In the genomic region with DNA sequence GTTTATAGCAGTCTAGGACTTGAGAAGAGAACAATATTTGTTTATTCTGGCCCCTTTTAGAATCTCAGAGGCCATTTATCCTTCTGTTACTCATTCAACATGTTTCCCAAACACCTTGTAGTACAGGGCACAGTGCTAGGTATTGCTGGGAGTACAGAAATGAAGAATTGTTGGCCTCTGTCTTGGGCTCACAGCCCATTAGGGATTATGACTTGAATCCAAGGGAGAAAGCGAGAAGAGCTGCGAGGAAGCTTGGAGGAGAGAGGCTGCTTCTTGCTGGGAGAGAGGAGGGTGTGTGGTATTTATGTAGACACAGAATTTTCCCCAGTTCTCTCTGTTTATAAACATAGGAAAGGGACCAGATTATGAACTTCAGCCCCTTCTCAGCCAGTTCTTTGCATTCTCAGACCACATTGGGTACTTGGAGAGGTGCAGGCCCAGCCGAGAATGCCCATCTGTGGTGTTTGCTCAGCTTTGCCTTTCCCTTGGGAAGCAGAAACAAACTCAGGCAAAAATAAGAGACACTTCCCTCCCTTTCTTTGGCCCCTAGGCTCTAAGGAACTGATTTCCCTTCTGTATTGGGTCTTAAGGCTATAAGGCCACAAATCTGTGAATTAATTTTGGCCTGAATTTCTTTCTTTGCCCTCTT, we compare ENCODE assay signal across 13 cellular contexts. TPM values are rescaled to one million over a fixed set of nuclear protein-coding genes. Genes with fewer than 3 reads are reported as not detected.
DNase-seq lines count a peak whose midpoint lies in the region; ATAC-seq and TF ChIP-seq lines count a peak whose summit lies in the region.
"Had no signal": no experiment of that assay in that cellular context is flagged by ENCODE, and none has a peak within 500 bp of the region (broad histone marks: within the 10 kb centered on the region; RNA-seq: fewer than 3 reads in every experiment).

No MANE protein-coding gene starts in this region.

- no peaks in the 10 kb centered on the region for H3K27me3 Mint-ChIP-seq in activated T-cell treated with anti-CD3 and anti-CD28 coated beads, Interleukin-2, amount 50 U/mL, for 24 hours
- H3K27me3 Mint-ChIP-seq in nephron progenitor cell (ENCODE audit: low read depth, poor library complexity), result no peaks in the 10 kb centered on the region

- H3K27ac Mint-ChIP-seq in activated T-cell treated with anti-CD3 and anti-CD28 coated beads, Interleukin-2, amount 50 U/mL, for 24 hours, result peak overlapping the region; percentile 16
- peak overlapping the region; percentile 79 for H3K27ac Mint-ChIP-seq in nephron progenitor cell
- H3K27ac Mint-ChIP-seq: T-helper 1 cell treated with Interleukin-12 subunit alpha and Interleukin-12 subunit beta and Interleukin-4 antibody, amounts not matched to agents 30 μg/mL and 1 μg/mL, for 36 hours had no signal

- H3K9me3 ChIP-seq in upper lobe of left lung, result no peaks in the 10 kb centered on the region
- H3K9me3 ChIP-seq in effector memory CD4-positive, alpha-beta T cell (ENCODE audit: control insufficient read depth, low read length), result no peaks in the 10 kb centered on the region

- WGBS in upper lobe of left lung, 2 donors, result 63 to 83% methylated on average over 3 of the region's 3 CpGs

- peaks cover 78 to 91% (median 84%) of the 10 kb centered on the region in 4 donors for H3K4me1 ChIP-seq in upper lobe of left lung
- H3K4me1 ChIP-seq in effector memory CD4-positive, alpha-beta T cell (ENCODE audit: control insufficient read depth, insufficient read depth, low read length, poor library complexity, severe bottlenecking), result peaks cover 5% of the 10 kb centered on the region

- H3K36me3 Mint-ChIP-seq in activated T-cell treated with anti-CD3 and anti-CD28 coated beads, Interleukin-2, amount 50 U/mL, for 24 hours (ENCODE audit: low read depth), result peaks cover 39% of the 10 kb centered on the region
- H3K36me3 Mint-ChIP-seq in nephron progenitor cell (ENCODE audit: low read depth), result peaks cover 22% of the 10 kb centered on the region

- no peaks in the 10 kb centered on the region for H3K9me3 Mint-ChIP-seq in activated T-cell treated with anti-CD3 and anti-CD28 coated beads, Interleukin-2, amount 50 U/mL, for 24 hours
- H3K9me3 Mint-ChIP-seq in nephron progenitor cell, result no peaks in the 10 kb centered on the region
- H3K9me3 Mint-ChIP-seq: T-helper 1 cell treated with Interleukin-12 subunit alpha and Interleukin-12 subunit beta and Interleukin-4 antibody, amounts not matched to agents 30 μg/mL and 1 μg/mL, for 36 hours had no signal

- no peaks in the 10 kb centered on the region for H3K36me3 ChIP-seq in upper lobe of left lung
- H3K36me3 ChIP-seq in effector memory CD4-positive, alpha-beta T cell (ENCODE audit: control insufficient read depth, insufficient read depth, low read length), result peaks cover 3% of the 10 kb centered on the region

- H3K27ac ChIP-seq in cingulate gyrus (ENCODE audit: low read depth, low read length), result peak overlapping the region; percentile 47
- H3K27ac ChIP-seq in upper lobe of left lung, result peak overlapping the region in 3 of 4 donors; percentile 14 to 66 (median 58)
- H3K27ac ChIP-seq in effector memory CD4-positive, alpha-beta T cell (ENCODE audit: insufficient read depth, low read length, poor library complexity, severe bottlenecking), result no peak overlapping the region
- H3K27ac ChIP-seq: HL-60 had no signal

- no peak for TF ChIP-seq EP300 in upper lobe of left lung (IDR thresholded peaks at IDR 0.05)

- ATAC-seq in upper lobe of left lung (ENCODE audit: low FRiP score in 2 of 2), result no peak

- H3K4me3 Mint-ChIP-seq in activated T-cell treated with anti-CD3 and anti-CD28 coated beads, Interleukin-2, amount 50 U/mL, for 24 hours, result no peak overlapping the region
- H3K4me3 Mint-ChIP-seq in nephron progenitor cell, result peak overlapping the region; percentile 37
- H3K4me3 Mint-ChIP-seq: T-helper 1 cell treated with Interleukin-12 subunit alpha and Interleukin-12 subunit beta and Interleukin-4 antibody, amounts not matched to agents 30 μg/mL and 1 μg/mL, for 36 hours had no signal

- H3K4me3 ChIP-seq in upper lobe of left lung, result no peak overlapping the region
- no peak overlapping the region for H3K4me3 ChIP-seq in effector memory CD4-positive, alpha-beta T cell (ENCODE audit: insufficient read depth, low read depth, low read length, poor library complexity, severe bottlenecking)

- H3K4me1 Mint-ChIP-seq in activated T-cell treated with anti-CD3 and anti-CD28 coated beads, Interleukin-2, amount 50 U/mL, for 24 hours (ENCODE audit: low read depth), result peaks cover 75% of the 10 kb centered on the region
- H3K4me1 Mint-ChIP-seq in nephron progenitor cell, result peaks cover 79% of the 10 kb centered on the region

- DNase-seq in activated T-cell treated with anti-CD3 and anti-CD28 coated beads, Interleukin-2, amount 50 U/mL, for 24 hours, result no peak
- no peak for DNase-seq in activated T-cell treated with anti-CD3 and anti-CD28 coated beads, Interleukin-2, amount 50 U/mL, for 48 hours
- DNase-seq in nephron progenitor cell, result no peak
- DNase-seq in upper lobe of left lung, result no peak
- DNase-seq in NCI-H510A treated with DMSO at 0.1 percent for 48 hours (lab: John Stamatoyannopoulos, UW), result no peak
- no peak for DNase-seq in effector memory CD4-positive, alpha-beta T cell
- no peak for DNase-seq in stimulated activated CD4-positive, alpha-beta T cell treated with anti-CD3 and anti-CD28 coated beads, Interleukin-4, amount 100 ng/mL, for 1 hour
- DNase-seq: activated CD8-positive, alpha-beta memory T cell treated with anti-CD3 and anti-CD28 coated beads for 24 hours; NCI-H1092 treated with DMSO at 0.1 percent for 48 hours; NCI-H748 treated with DMSO at 0.1 percent for 48 hours had no signal

- TF ChIP-seq CTCF in nephron progenitor cell (IDR thresholded peaks at IDR 0.05) (no peak), upper lobe of left lung (IDR thresholded peaks at IDR 0.05) (no peak)

- TF ChIP-seq POLR2A in upper lobe of left lung (IDR thresholded peaks at IDR 0.05), result no peak

- no peaks in the 10 kb centered on the region for H3K27me3 ChIP-seq in upper lobe of left lung
- H3K27me3 ChIP-seq in effector memory CD4-positive, alpha-beta T cell (replicated peaks; ENCODE audit: control insufficient read depth, insufficient read depth, low read length, poor library complexity, severe bottlenecking), result no peaks in the 10 kb centered on the region

RNA-seq across cellular contexts. Expression of gene CHMP4B, which starts 17.9 kb away (rescaled TPM):
- total RNA-seq in upper lobe of left lung, result 100 to 1,000 TPM in 5 of 6 donors, 10 to 100 TPM in 1; 71.2 to 139 (median 104) TPM
